Comparison of ENCODE assay signal across 8 cellular contexts in the genomic region with DNA sequence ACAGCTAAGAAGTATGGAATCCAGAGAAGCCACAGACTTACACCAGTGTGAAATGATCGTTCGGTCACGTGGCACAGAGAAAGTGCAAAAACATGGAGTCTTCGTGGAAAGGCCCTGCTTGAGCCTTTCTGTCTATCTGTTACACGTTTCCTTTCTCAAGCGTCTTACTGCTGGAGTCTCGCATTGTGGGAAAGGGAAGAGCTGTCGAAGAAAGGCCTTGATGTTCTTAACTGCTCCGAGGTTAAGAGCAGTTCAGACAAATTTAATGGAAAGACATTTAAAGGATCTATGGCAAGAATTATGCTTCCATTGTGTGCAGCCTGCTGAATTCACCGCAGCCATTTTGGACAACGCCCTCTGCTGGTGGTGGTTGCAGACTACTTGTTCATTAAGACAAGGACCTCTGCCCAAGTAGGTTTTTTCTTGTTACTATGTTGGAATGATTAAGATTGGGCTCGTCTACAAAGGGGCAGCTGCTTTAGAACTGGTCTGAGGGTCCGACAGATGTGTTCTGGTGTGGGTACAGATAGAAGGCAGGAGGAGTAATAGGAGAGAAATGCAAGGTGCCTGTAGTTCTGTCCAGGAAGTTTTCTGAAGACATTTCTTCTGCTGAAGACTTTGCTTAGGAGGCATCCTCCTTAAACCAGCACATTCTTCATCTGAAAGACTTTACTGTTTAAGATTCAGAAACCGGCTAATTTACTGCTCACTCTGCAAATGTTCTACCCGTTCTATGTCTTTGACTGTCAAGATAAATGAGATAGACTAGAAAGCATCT. TPM values are rescaled to one million over a fixed set of nuclear protein-coding genes. Genes with fewer than 3 reads are reported as not detected.
DNase-seq lines count a peak whose midpoint lies in the region; ATAC-seq lines count a peak whose summit lies in the region.

No MANE protein-coding gene starts in this region.

- H3K4me1 ChIP-seq in naive thymus-derived CD4-positive, alpha-beta T cell (ENCODE audit: control insufficient read depth in 2 of 2, insufficient read depth in 2 of 2, low read length in 2 of 2), result peaks cover 34 to 74% of the 10 kb centered on the region in 2 donors

- no peaks in the 10 kb centered on the region for H3K36me3 ChIP-seq in naive thymus-derived CD4-positive, alpha-beta T cell (ENCODE audit: control insufficient read depth in 2 of 3, insufficient read depth in 3 of 3, low read length in 3 of 3)

- H3K27ac ChIP-seq in naive thymus-derived CD4-positive, alpha-beta T cell (ENCODE audit: low read depth, low read length), result peak overlapping the region; percentile 90

- H3K9me3 ChIP-seq in naive thymus-derived CD4-positive, alpha-beta T cell (ENCODE audit: control insufficient read depth in 2 of 3, low read length in 3 of 3), result no peaks in the 10 kb centered on the region

- intact Hi-C loops in naive thymus-derived CD4-positive, alpha-beta T cell (cut with micrococcal nuclease), result loop anchor here (1.0 to 10.0 kb wide), 5 partner anchors 18 to 934 kb away; a partner anchor contains a TSS

- peaks cover 2% of the 10 kb centered on the region for H3K36me3 Mint-ChIP-seq in activated CD4-positive, alpha-beta memory T cell treated with anti-CD3 and anti-CD28 coated beads, Interleukin-2, amount 10 ng/mL, durations not matched to agents 7 days and 5 days (ENCODE audit: low read depth)
- no peaks in the 10 kb centered on the region for H3K36me3 Mint-ChIP-seq in effector memory CD8-positive, alpha-beta T cell (ENCODE audit: insufficient read depth)
- H3K36me3 Mint-ChIP-seq in naive thymus-derived CD4-positive, alpha-beta T cell, result peaks cover 4 to 19% (median 10%) of the 10 kb centered on the region in 5 donors

- DNase-seq in Daoy (ENCODE audit: low read depth) (peak; percentile 69), NCI-H748 treated with DMSO at 0.1 percent for 48 hours (lab: John Stamatoyannopoulos, UW) (peak; percentile 60)
- DNase-seq in activated CD4-positive, alpha-beta memory T cell treated with anti-CD3 and anti-CD28 coated beads, Interleukin-2, amount 10 ng/mL, durations not matched to agents 7 days and 5 days, result peak; percentile 77
- DNase-seq in effector memory CD8-positive, alpha-beta T cell, result peak; percentile 52 to 59 (median 54)
- DNase-seq in naive thymus-derived CD4-positive, alpha-beta T cell, result peak in 7 of 9 donors; percentile 22 to 58 (median 43)
- peak; percentile 56 for DNase-seq in stimulated activated naive CD4-positive, alpha-beta T cell treated with Interleukin-2 at 50 U/mL for 16 hours (lab: John Stamatoyannopoulos, UW)

- H3K27me3 ChIP-seq in naive thymus-derived CD4-positive, alpha-beta T cell (ENCODE audit: control insufficient read depth in 2 of 2, insufficient read depth in 2 of 2, low read length in 2 of 2), result no peaks in the 10 kb centered on the region

- POLR2A ChIA-PET in activated CD4-positive, alpha-beta memory T cell treated with anti-CD3 and anti-CD28 coated beads, Interleukin-2, amount 10 ng/mL, durations not matched to agents 7 days and 5 days (lab: Charles Lee), result interaction anchor here (1.1 to 3.7 kb wide), 3 partner anchors 12 to 546 kb away, joined by 3 to 20 read pairs (median 4); a partner anchor contains a TSS
- POLR2A ChIA-PET in naive thymus-derived CD4-positive, alpha-beta T cell (lab: Charles Lee), result interaction anchor here (0.6 to 4.2 kb wide), 10 partner anchors 9 to 319 kb away, joined by 3 to 106 read pairs (median 7); a partner anchor contains a TSS

- H3K27me3 Mint-ChIP-seq in activated CD4-positive, alpha-beta memory T cell treated with anti-CD3 and anti-CD28 coated beads, Interleukin-2, amount 10 ng/mL, durations not matched to agents 7 days and 5 days, result no peaks in the 10 kb centered on the region
- peaks cover 0 to 9% of the 10 kb centered on the region in 2 donors for H3K27me3 Mint-ChIP-seq in effector memory CD8-positive, alpha-beta T cell
- H3K27me3 Mint-ChIP-seq in naive thymus-derived CD4-positive, alpha-beta T cell, result peaks cover 0 to 3% (median 0%) of the 10 kb centered on the region in 5 donors

- H3K9me3 Mint-ChIP-seq in activated CD4-positive, alpha-beta memory T cell treated with anti-CD3 and anti-CD28 coated beads, Interleukin-2, amount 10 ng/mL, durations not matched to agents 7 days and 5 days, result peaks cover 7% of the 10 kb centered on the region
- H3K9me3 Mint-ChIP-seq in effector memory CD8-positive, alpha-beta T cell, result peaks cover 2 to 6% of the 10 kb centered on the region in 2 donors
- H3K9me3 Mint-ChIP-seq in naive thymus-derived CD4-positive, alpha-beta T cell, result peaks cover 4 to 13% (median 8%) of the 10 kb centered on the region in 11 donors

- no peak overlapping the region for H3K4me3 Mint-ChIP-seq in activated CD4-positive, alpha-beta memory T cell treated with anti-CD3 and anti-CD28 coated beads, Interleukin-2, amount 10 ng/mL, durations not matched to agents 7 days and 5 days
- H3K4me3 Mint-ChIP-seq in effector memory CD8-positive, alpha-beta T cell, result peak overlapping the region; percentile 51 to 77
- peak overlapping the region; percentile 49 to 83 (median 68) for H3K4me3 Mint-ChIP-seq in naive thymus-derived CD4-positive, alpha-beta T cell

- peak; percentile 70 for ATAC-seq in HG02759 (IDR thresholded peaks at IDR 0.05; ENCODE audit: unreplicated experiment)
- ATAC-seq in effector memory CD8-positive, alpha-beta T cell (replicated peaks), result no peak
- ATAC-seq in naive thymus-derived CD4-positive, alpha-beta T cell, result no peak
- ATAC-seq in HG03097 (IDR thresholded peaks at IDR 0.05; ENCODE audit: low FRiP score, unreplicated experiment), result no peak

- CTCF ChIA-PET in activated CD4-positive, alpha-beta memory T cell treated with anti-CD3 and anti-CD28 coated beads, Interleukin-2, amount 10 ng/mL, durations not matched to agents 7 days and 5 days (lab: Charles Lee), result interaction anchor here (0.6 to 4.3 kb wide), 19 partner anchors 9 to 770 kb away, joined by 3 to 41 read pairs (median 4); a partner anchor contains a TSS
- CTCF ChIA-PET in naive thymus-derived CD4-positive, alpha-beta T cell (lab: Charles Lee), result interaction anchor here (0.7 to 4.0 kb wide), 11 partner anchors 8 to 282 kb away, joined by 3 to 82 read pairs (median 7); a partner anchor contains a TSS

- no peak overlapping the region for H3K4me3 ChIP-seq in naive thymus-derived CD4-positive, alpha-beta T cell (ENCODE audit: low read length)

- H3K27ac Mint-ChIP-seq in activated CD4-positive, alpha-beta memory T cell treated with anti-CD3 and anti-CD28 coated beads, Interleukin-2, amount 10 ng/mL, durations not matched to agents 7 days and 5 days, result peak overlapping the region; percentile 77
- peak overlapping the region; percentile 80 to 95 for H3K27ac Mint-ChIP-seq in effector memory CD8-positive, alpha-beta T cell
- H3K27ac Mint-ChIP-seq in naive thymus-derived CD4-positive, alpha-beta T cell, result peak overlapping the region; percentile 95 to 100 (median 98)

- H3K4me1 Mint-ChIP-seq in activated CD4-positive, alpha-beta memory T cell treated with anti-CD3 and anti-CD28 coated beads, Interleukin-2, amount 10 ng/mL, durations not matched to agents 7 days and 5 days, result peaks cover 46% of the 10 kb centered on the region
- H3K4me1 Mint-ChIP-seq in effector memory CD8-positive, alpha-beta T cell (ENCODE audit: low read depth in 2 of 2), result peaks cover 44 to 53% of the 10 kb centered on the region in 2 donors
- H3K4me1 Mint-ChIP-seq in naive thymus-derived CD4-positive, alpha-beta T cell, result peaks cover 46 to 94% (median 84%) of the 10 kb centered on the region in 7 donors

RNA-seq across cellular contexts. Expression of a gene that starts 24.7 kb away (rescaled TPM):
- not detected in 2 replicates for total RNA-seq in Daoy (2014; rRNA removed; shearing (Covaris generic))
- total RNA-seq in activated CD4-positive, alpha-beta memory T cell treated with anti-CD3 and anti-CD28 coated beads, Interleukin-2, amount 10 ng/mL, durations not matched to agents 7 days and 5 days, result not detected
- not detected for total RNA-seq in naive thymus-derived CD4-positive, alpha-beta T cell
- under 1 TPM in 1 of 2 donors, not detected in 1; 0.13 TPM for polyA plus RNA-seq in naive thymus-derived CD4-positive, alpha-beta T cell

RNA-seq across cellular contexts. Expression of a gene that starts 58.0 kb away (rescaled TPM):
- 22.1 and 26.4 TPM in 2 replicates for total RNA-seq in Daoy (2014; rRNA removed; shearing (Covaris generic))
- total RNA-seq in activated CD4-positive, alpha-beta memory T cell treated with anti-CD3 and anti-CD28 coated beads, Interleukin-2, amount 10 ng/mL, durations not matched to agents 7 days and 5 days, result 10 to 100 TPM; 23.8 to 28.5 TPM
- total RNA-seq in naive thymus-derived CD4-positive, alpha-beta T cell, result 10 to 100 TPM; 19.3 to 50.0 (median 35.1) TPM
- polyA plus RNA-seq in naive thymus-derived CD4-positive, alpha-beta T cell, result 10 to 100 TPM; 13.4 to 16.1 TPM

RNA-seq across cellular contexts. Expression of a gene that starts 58.2 kb away (rescaled TPM):
- total RNA-seq in Daoy (2014; rRNA removed; shearing (Covaris generic)), result 29.6 and 31.6 TPM in 2 replicates
- 1 to 10 TPM; 2.7 to 3.4 TPM for total RNA-seq in activated CD4-positive, alpha-beta memory T cell treated with anti-CD3 and anti-CD28 coated beads, Interleukin-2, amount 10 ng/mL, durations not matched to agents 7 days and 5 days
- total RNA-seq in naive thymus-derived CD4-positive, alpha-beta T cell, result 1 to 10 TPM in 4 of 5 experiments, under 1 TPM in 1; 0.70 to 5.8 (median 2.0) TPM
- 10 to 100 TPM; 10.8 to 14.1 TPM for polyA plus RNA-seq in naive thymus-derived CD4-positive, alpha-beta T cell
